In genomic region chr7:135170223-135170997, GRCh38 we compare ENCODE assay signal across 8 cellular contexts. TPM values are rescaled to one million over a fixed set of nuclear protein-coding genes. Genes with fewer than 3 reads are reported as not detected.
A peak's percentile ranks its signal among the peaks of the same experiment; 100 is the strongest.
DNase-seq lines count a peak whose midpoint lies in the region; ATAC-seq and TF ChIP-seq lines count a peak whose summit lies in the region.

TSS of gene CYREN (minus strand) at chr7:135170707. CDS start at chr7:135168922, 1,785 bp downstream.

- peak; percentile 58 for TF ChIP-seq CTCF in AG10803 (conservative IDR thresholded peaks at IDR 0.05; ENCODE audit: low read length)
- TF ChIP-seq CTCF in kidney epithelial cell (IDR thresholded peaks at IDR 0.05; ENCODE audit: insufficient read depth, low read length, poor library complexity, severe bottlenecking) = peak; percentile 71

- peak; percentile 95 for DNase-seq in AG10803 (ENCODE audit: low read depth)
- DNase-seq in NCI-H345 treated with DMSO at 0.1 percent for 48 hours (lab: John Stamatoyannopoulos, UW; ENCODE audit: unreplicated experiment) = peak; percentile 83
- peak; percentile 79 for DNase-seq in activated CD4-positive, CD25-positive, alpha-beta regulatory T cell treated with anti-CD3 and anti-CD28 coated beads, Interleukin-2, amount 50 U/mL, for 16 hours (ENCODE audit: low read depth, low spot score)
- DNase-seq in cerebellar cortex (ENCODE audit: low spot score) = peak; percentile 75
- DNase-seq in kidney epithelial cell (ENCODE audit: low read depth) = peak; percentile 75
- DNase-seq in stimulated activated CD4-positive, alpha-beta T cell treated with anti-CD3 and anti-CD28 coated beads, Interleukin-15, amount 100 ng/mL, for 48 hours (ENCODE audit: low read depth in 2 of 2) = peak; percentile 90 to 92

- peak within 1 kb of the TSS; percentile 81 for H3K4me3 ChIP-seq in AG10803 (ENCODE audit: low read length)
- peak within 1 kb of the TSS; percentile 91 for H3K4me3 ChIP-seq in kidney epithelial cell (ENCODE audit: low read depth, low read length)

- H3K27me3 ChIP-seq in kidney epithelial cell (ENCODE audit: control insufficient read depth, insufficient read depth, low read length) = no peaks in the 10 kb centered on the region

- ATAC-seq in GM19025 (IDR thresholded peaks at IDR 0.05; ENCODE audit: low read depth, unreplicated experiment) = peak; percentile 65
- peak; percentile 76 for ATAC-seq in HG03342 (IDR thresholded peaks at IDR 0.05; ENCODE audit: unreplicated experiment)

- no peaks in the 10 kb centered on the region for H3K36me3 ChIP-seq in kidney epithelial cell (ENCODE audit: control insufficient read depth, insufficient read depth, low read length)

RNA-seq across cellular contexts. Expression of gene CYREN, which starts in this region (rescaled TPM):
- total RNA-seq in kidney epithelial cell = 74.2 and 76.5 TPM in 2 replicates

Comparison
In these comparisons a context has a peak if more than half of its experiments do, and no peak if none do; other contexts are left out.
1. Peak in every context shown above with its lines: DNase-seq, ATAC-seq and H3K4me3 ChIP-seq.